19 cellular contexts compared by ENCODE assay signal in the genomic region with DNA sequence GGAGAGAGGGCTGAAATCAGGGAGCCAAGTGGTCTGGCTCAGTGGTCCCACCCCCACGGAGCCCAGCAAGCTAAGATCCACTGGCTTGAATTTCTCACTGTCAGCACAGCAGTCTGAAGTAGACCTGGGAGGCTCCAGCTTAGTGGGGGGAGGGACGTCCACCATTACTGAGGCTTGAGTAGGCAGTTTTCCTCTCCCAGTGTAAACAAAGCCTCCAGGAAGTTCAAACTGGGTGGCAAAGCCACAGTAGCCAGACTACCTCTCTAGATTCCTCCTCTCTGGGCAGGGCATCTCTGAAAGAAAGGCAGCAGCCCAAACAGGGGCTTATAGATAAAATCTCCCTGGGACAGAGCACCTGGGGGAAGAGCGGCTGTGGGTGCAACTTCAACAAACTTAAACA.
DNase-seq lines count a peak whose midpoint lies in the region; ATAC-seq and TF ChIP-seq lines count a peak whose summit lies in the region.
"Had no signal": no experiment of that assay in that cellular context is flagged by ENCODE, and none has a peak within 500 bp of the region (broad histone marks: within the 10 kb centered on the region; RNA-seq: fewer than 3 reads in every experiment).

No MANE protein-coding gene starts in this region.

- TF ChIP-seq CTCF in epithelial cell of esophagus (IDR thresholded peaks at IDR 0.05; ENCODE audit: insufficient read depth, low read depth, low read length, missing control alignments), result no peak
- TF ChIP-seq CTCF in spleen (IDR thresholded peaks at IDR 0.05 in 8 of 11, conservative IDR thresholded peaks at IDR 0.05 in 3 of 11), result no peak

- H3K4me3 ChIP-seq in epithelial cell of esophagus (ENCODE audit: low read length) (no peak overlapping the region), spleen (no peak overlapping the region)
- H3K4me3 ChIP-seq: BLaER1, GM23248 had no signal

- H3K4me1 ChIP-seq in spleen, result no peaks in the 10 kb centered on the region
- H3K4me1 ChIP-seq: BLaER1 had no signal

- H3K27me3 ChIP-seq in spleen (replicated peaks in 1 of 7), result peaks cover 0 to 9% (median 0%) of the 10 kb centered on the region in 7 donors
- H3K27me3 ChIP-seq: BLaER1 had no signal

- TF ChIP-seq POLR2A in spleen (IDR thresholded peaks at IDR 0.05), result no peak

- no peak for ATAC-seq in HG03025 (IDR thresholded peaks at IDR 0.05; ENCODE audit: low FRiP score, unreplicated experiment)
- ATAC-seq: activated CD8-positive, alpha-beta memory T cell treated with anti-CD3 and anti-CD28 coated beads, Interleukin-2, amount 10 ng/mL, durations not matched to agents 7 days and 5 days; activated T-cell treated with anti-CD3 and anti-CD28 coated beads, Interleukin-2, amount 50 U/mL, for 72 hours had no signal

- DNase-seq in DMS53 (lab: John Stamatoyannopoulos, UW) (peak; percentile 68), M059J (ENCODE audit: low read depth) (peak; percentile 33), epithelial cell of esophagus (ENCODE audit: low read depth) (peak; percentile 15), non-pigmented ciliary epithelial cell (ENCODE audit: low read depth) (peak; percentile 6), spleen (no peak), OCI-M2 (lab: John Stamatoyannopoulos, UW; ENCODE audit: unreplicated experiment) (no peak), KG1 (lab: John Stamatoyannopoulos, UW) (no peak)
- DNase-seq: activated CD4-positive, alpha-beta T cell treated with anti-CD3 and anti-CD28 coated beads, Interleukin-2, amount 50 U/mL, for 1 hour; activated CD8-positive, alpha-beta memory T cell treated with anti-CD3 and anti-CD28 coated beads, Interleukin-2, amount 10 ng/mL, durations not matched to agents 7 days and 5 days; activated naive CD4-positive, alpha-beta T cell treated with anti-CD3 and anti-CD28 coated beads for 36 hours; activated T-cell treated with anti-CD3 and anti-CD28 coated beads, Interleukin-2, amount 50 U/mL, for 72 hours; anterior cingulate cortex; central memory CD4-positive, alpha-beta T cell; GM23248; NCI-H146; NCI-H2171 had no signal

- peaks cover 0 to 6% (median 0%) of the 10 kb centered on the region in 8 donors for H3K9me3 ChIP-seq in spleen
- H3K9me3 ChIP-seq: BLaER1 had no signal

- no peaks in the 10 kb centered on the region for H3K36me3 ChIP-seq in spleen
- H3K36me3 ChIP-seq: BLaER1 had no signal

- no peak overlapping the region for H3K27ac ChIP-seq in spleen
- H3K27ac ChIP-seq: BLaER1, GM23248, RWPE1 had no signal

- WGBS in spleen, 5 donors, result 47 to 91% (median 61%) methylated on average over 1 to 3 of the region's 3 CpGs

- intact Hi-C loops in spleen (cut with DNase I; ENCODE audit: low total_unique reads), result no loop called here

Comparison
In these comparisons a context has a peak if more than half of its experiments do, and no peak if none do; other contexts are left out.
1. DNase-seq: peak in DMS53 (single experiment), M059J (single experiment), epithelial cell of esophagus (single experiment) and non-pigmented ciliary epithelial cell (single experiment); none in spleen (single experiment), OCI-M2 (single experiment) and KG1 (single experiment).